17 cellular contexts compared by ENCODE assay signal in the genomic region with DNA sequence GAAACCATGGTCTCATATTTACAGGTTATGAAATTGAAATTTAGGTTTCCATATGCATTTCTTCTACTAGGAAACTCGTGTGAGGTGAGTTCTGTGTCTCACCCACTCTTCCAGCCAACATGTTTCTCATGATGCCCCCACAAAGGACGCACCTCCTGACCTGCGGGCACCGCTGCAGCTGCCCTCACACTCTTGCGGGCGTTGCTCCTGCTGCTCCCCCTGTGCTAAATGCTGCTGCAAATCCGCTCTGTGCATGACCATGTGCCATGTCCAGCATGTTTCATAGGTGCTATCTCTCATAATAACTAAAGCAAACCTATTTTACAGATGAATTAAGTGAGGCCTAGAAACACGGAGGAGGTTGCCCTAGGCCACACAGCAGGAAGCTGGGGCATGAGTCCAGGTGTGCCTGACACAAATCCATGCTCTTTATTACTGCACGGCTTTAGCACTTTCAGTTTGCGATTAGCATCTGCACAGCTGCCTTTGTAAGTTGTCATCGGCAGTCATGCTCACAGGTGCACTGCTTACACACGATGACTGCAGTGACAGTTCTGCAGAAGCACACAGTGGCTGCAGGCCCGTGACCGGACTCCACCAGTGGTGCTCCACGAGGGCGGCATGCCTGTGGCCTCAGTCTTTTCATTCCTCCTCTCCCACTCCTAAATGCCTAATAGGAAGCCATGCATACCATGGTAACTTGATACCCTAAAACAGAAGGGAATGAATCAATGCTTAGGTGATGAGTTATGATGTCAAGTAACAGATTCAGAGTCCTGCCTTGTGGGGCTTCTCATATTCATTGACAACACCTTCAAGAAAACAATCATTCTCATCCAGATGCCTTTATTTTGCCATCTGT. TPM values are rescaled to one million over a fixed set of nuclear protein-coding genes. Genes with fewer than 3 reads are reported as not detected.
"Had no signal": no experiment of that assay in that cellular context is flagged by ENCODE, and none has a peak within 500 bp of the region (broad histone marks: within the 10 kb centered on the region; RNA-seq: fewer than 3 reads in every experiment).

No MANE protein-coding gene starts in this region.

- FAIRE-seq: endometrium had no signal

- ATAC-seq: activated T-cell treated with anti-CD3 and anti-CD28 coated beads, Interleukin-2, amount 50 U/mL, for 4 hours; left lung had no signal

- H3K4me1 ChIP-seq: breast epithelium, esophagus muscularis mucosa, left lung had no signal

- H3K4me1 Mint-ChIP-seq: activated naive CD8-positive, alpha-beta T cell treated with anti-CD3 and anti-CD28 coated beads for 36 hours; memory B cell; nephron had no signal

- H3K27ac Mint-ChIP-seq: activated naive CD8-positive, alpha-beta T cell treated with anti-CD3 and anti-CD28 coated beads for 36 hours; memory B cell; nephron; T-helper 2 cell treated with Interferon-gamma antibody and Interleukin-4, amounts not matched to agents 5 μg/mL and 100 μg/mL, for 36 hours had no signal

- H3K4me3 Mint-ChIP-seq: activated naive CD8-positive, alpha-beta T cell treated with anti-CD3 and anti-CD28 coated beads for 36 hours; activated T-cell treated with anti-CD3 and anti-CD28 coated beads, Interleukin-2, amount 50 U/mL, for 4 hours; memory B cell; nephron; T-helper 2 cell treated with Interferon-gamma antibody and Interleukin-4, amounts not matched to agents 5 μg/mL and 100 μg/mL, for 36 hours had no signal

- H3K27ac ChIP-seq: breast epithelium, dorsolateral prefrontal cortex, esophagus muscularis mucosa, left lung had no signal

- H3K4me3 ChIP-seq: breast epithelium, dorsolateral prefrontal cortex, esophagus muscularis mucosa, left lung had no signal

- H3K36me3 ChIP-seq: breast epithelium, esophagus muscularis mucosa, left lung had no signal

- DNase-seq: activated CD4-positive, alpha-beta T cell treated with anti-CD3 and anti-CD28 coated beads, Interleukin-2, amount 50 U/mL, for 4 hours; activated CD4-positive, CD25-positive, alpha-beta regulatory T cell treated with anti-CD3 and anti-CD28 coated beads, Interleukin-2, amount 50 U/mL, for 72 hours; activated gamma-delta T cell treated with Interleukin-2 at 50 U/mL for 16 hours; activated naive CD8-positive, alpha-beta T cell treated with anti-CD3 and anti-CD28 coated beads for 36 hours; activated T-cell treated with anti-CD3 and anti-CD28 coated beads, Interleukin-2, amount 50 U/mL, for 4 hours; dorsolateral prefrontal cortex; glutamatergic neuron; left lung had no signal

- H3K27me3 ChIP-seq: breast epithelium, left lung had no signal

RNA-seq across cellular contexts. Expression of a gene that starts 14.9 kb away (rescaled TPM):
- total RNA-seq: activated naive CD8-positive, alpha-beta T cell treated with anti-CD3 and anti-CD28 coated beads for 36 hours; activated T-cell treated with anti-CD3 and anti-CD28 coated beads, Interleukin-2, amount 50 U/mL, for 4 hours; chondrocyte; fibroblast of villous mesenchyme; left lung; osteocyte had no signal
